In genomic region chr3:53733433-53733832, GRCh38 we compare ENCODE assay signal across 19 cellular contexts.
DNase-seq lines count a peak whose midpoint lies in the region; ATAC-seq, FAIRE-seq and TF ChIP-seq lines count a peak whose summit lies in the region.
"Had no signal": no experiment of that assay in that cellular context is flagged by ENCODE, and none has a peak within 500 bp of the region (broad histone marks: within the 10 kb centered on the region; RNA-seq: fewer than 3 reads in every experiment).

No MANE protein-coding gene starts in this region.

- FAIRE-seq in astrocyte (lab: Jason Lieb, UNC) = no peak
- FAIRE-seq: A549, D721Med, G401.6, GM12891, H1, HTR-8/SVneo had no signal

- H3K79me2 ChIP-seq in astrocyte (ENCODE audit: insufficient read depth, low read length) = no peaks in the 10 kb centered on the region

- H3K4me3 ChIP-seq in astrocyte (ENCODE audit: insufficient read depth, low read depth, low read length) (no peak overlapping the region), left lung (no peak overlapping the region)
- H3K4me3 ChIP-seq: A549 had no signal

- H3K36me3 ChIP-seq in astrocyte (ENCODE audit: insufficient read depth, low read length) (no peaks in the 10 kb centered on the region), left lung (no peaks in the 10 kb centered on the region)

- H3K9me3 ChIP-seq in astrocyte (ENCODE audit: insufficient read depth, low read depth, low read length) (no peaks in the 10 kb centered on the region), left lung (no peaks in the 10 kb centered on the region)
- H3K9me3 ChIP-seq: A549, Caco-2 had no signal

- H3K36me3 Mint-ChIP-seq in astrocyte (ENCODE audit: low read depth, unreplicated experiment) = no peaks in the 10 kb centered on the region

- H4K20me1 ChIP-seq in astrocyte (ENCODE audit: insufficient read depth, low read length) = no peaks in the 10 kb centered on the region

- H3K4me1 ChIP-seq in astrocyte (ENCODE audit: insufficient read depth, low read length) (no peaks in the 10 kb centered on the region), left lung (no peaks in the 10 kb centered on the region)
- H3K4me1 ChIP-seq: A549, Caco-2 had no signal

- H3K4me3 Mint-ChIP-seq in astrocyte (ENCODE audit: unreplicated experiment) = no peak overlapping the region
- H3K4me3 Mint-ChIP-seq: CD4-positive, alpha-beta T cell; H9 had no signal

- TF ChIP-seq CTCF in astrocyte (IDR thresholded peaks at IDR 0.05; ENCODE audit: insufficient read depth, low read depth, low read length) = no peak
- no peak for TF ChIP-seq CTCF in left lung (IDR thresholded peaks at IDR 0.05)

- H2AFZ ChIP-seq in astrocyte (ENCODE audit: low read depth, low read length) = no peak overlapping the region

- no peaks in the 10 kb centered on the region for H3K9me3 Mint-ChIP-seq in astrocyte (ENCODE audit: unreplicated experiment)
- H3K9me3 Mint-ChIP-seq: CD4-positive, alpha-beta T cell; H9 had no signal

- DNase-seq in A172 (ENCODE audit: low spot score) (peak; percentile 39), MV-4-11 (lab: John Stamatoyannopoulos, UW) (peak; percentile 23), astrocyte (ENCODE audit: low read depth) (peak; percentile 16), left lung (no peak), NCI-H2171 (lab: John Stamatoyannopoulos, UW) (no peak), Kasumi-1 (lab: John Stamatoyannopoulos, UW) (no peak)
- DNase-seq: AML-193; Caco-2; CD4-positive, alpha-beta T cell; H9; IMR-90 had no signal

- no peak overlapping the region for H3K4me2 ChIP-seq in astrocyte (ENCODE audit: low read length)
- H3K4me2 ChIP-seq: A549 had no signal

- no peak overlapping the region for H3K9ac ChIP-seq in astrocyte (ENCODE audit: low read length)

- H3K27ac ChIP-seq in astrocyte (ENCODE audit: low read depth, low read length) (no peak overlapping the region), left lung (no peak overlapping the region)
- H3K27ac ChIP-seq: A549, C4-2B had no signal

- intact Hi-C loops in left lung (cut with DNase I) = no loop called here

- H3K27me3 ChIP-seq in astrocyte (ENCODE audit: insufficient read depth, low read length) = peaks cover 3% of the 10 kb centered on the region
- H3K27me3 ChIP-seq in left lung = no peaks in the 10 kb centered on the region

- H3K4me1 Mint-ChIP-seq in astrocyte (ENCODE audit: low read depth, unreplicated experiment) = no peaks in the 10 kb centered on the region
- H3K4me1 Mint-ChIP-seq: H9 had no signal

- ATAC-seq in left lung (peak; percentile 57), GM19035 (IDR thresholded peaks at IDR 0.05; ENCODE audit: unreplicated experiment) (no peak)
- ATAC-seq: A549 had no signal

- H3K27me3 Mint-ChIP-seq in astrocyte (ENCODE audit: low read depth, unreplicated experiment) = peaks cover 19% of the 10 kb centered on the region

- H3K27ac Mint-ChIP-seq in astrocyte (ENCODE audit: unreplicated experiment) = no peak overlapping the region
- H3K27ac Mint-ChIP-seq: CD4-positive, alpha-beta T cell; H9 had no signal

Comparison
In these comparisons a context has a peak if more than half of its experiments do, and no peak if none do; other contexts are left out.
1. DNase-seq: peak in A172 (single experiment), MV-4-11 (single experiment) and astrocyte (single experiment); none in left lung (0 of 2), NCI-H2171 (single experiment) and Kasumi-1 (0 of 2).